In the genomic region with DNA sequence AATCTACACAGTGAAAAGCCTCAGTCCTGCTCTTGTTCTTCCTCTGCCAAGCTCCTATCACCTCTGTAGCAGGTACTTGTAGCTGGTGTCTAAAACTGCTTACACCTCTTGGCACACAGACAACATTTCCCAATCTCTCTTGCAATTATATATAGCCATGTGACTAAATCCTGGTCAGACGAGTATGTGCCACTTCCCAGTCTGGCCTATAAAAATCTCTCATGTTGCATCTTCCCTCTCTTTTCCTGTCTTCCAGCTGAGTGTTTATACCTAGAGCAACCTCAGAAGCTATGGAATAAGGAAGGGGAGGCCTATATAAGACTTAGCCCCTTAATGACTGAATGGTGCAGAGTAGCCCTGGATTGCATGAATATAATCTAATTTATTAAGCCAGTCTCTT, we compare ENCODE assay signal across 1 cellular context.
TF ChIP-seq lines count a peak whose summit lies in the region.

No MANE protein-coding gene starts in this region.

TF ChIP-seq in GM23338, 12 proteins besides CTCF, POLR2A, EP300 and RAD21:
- TF ChIP-seq, protein P1, sequence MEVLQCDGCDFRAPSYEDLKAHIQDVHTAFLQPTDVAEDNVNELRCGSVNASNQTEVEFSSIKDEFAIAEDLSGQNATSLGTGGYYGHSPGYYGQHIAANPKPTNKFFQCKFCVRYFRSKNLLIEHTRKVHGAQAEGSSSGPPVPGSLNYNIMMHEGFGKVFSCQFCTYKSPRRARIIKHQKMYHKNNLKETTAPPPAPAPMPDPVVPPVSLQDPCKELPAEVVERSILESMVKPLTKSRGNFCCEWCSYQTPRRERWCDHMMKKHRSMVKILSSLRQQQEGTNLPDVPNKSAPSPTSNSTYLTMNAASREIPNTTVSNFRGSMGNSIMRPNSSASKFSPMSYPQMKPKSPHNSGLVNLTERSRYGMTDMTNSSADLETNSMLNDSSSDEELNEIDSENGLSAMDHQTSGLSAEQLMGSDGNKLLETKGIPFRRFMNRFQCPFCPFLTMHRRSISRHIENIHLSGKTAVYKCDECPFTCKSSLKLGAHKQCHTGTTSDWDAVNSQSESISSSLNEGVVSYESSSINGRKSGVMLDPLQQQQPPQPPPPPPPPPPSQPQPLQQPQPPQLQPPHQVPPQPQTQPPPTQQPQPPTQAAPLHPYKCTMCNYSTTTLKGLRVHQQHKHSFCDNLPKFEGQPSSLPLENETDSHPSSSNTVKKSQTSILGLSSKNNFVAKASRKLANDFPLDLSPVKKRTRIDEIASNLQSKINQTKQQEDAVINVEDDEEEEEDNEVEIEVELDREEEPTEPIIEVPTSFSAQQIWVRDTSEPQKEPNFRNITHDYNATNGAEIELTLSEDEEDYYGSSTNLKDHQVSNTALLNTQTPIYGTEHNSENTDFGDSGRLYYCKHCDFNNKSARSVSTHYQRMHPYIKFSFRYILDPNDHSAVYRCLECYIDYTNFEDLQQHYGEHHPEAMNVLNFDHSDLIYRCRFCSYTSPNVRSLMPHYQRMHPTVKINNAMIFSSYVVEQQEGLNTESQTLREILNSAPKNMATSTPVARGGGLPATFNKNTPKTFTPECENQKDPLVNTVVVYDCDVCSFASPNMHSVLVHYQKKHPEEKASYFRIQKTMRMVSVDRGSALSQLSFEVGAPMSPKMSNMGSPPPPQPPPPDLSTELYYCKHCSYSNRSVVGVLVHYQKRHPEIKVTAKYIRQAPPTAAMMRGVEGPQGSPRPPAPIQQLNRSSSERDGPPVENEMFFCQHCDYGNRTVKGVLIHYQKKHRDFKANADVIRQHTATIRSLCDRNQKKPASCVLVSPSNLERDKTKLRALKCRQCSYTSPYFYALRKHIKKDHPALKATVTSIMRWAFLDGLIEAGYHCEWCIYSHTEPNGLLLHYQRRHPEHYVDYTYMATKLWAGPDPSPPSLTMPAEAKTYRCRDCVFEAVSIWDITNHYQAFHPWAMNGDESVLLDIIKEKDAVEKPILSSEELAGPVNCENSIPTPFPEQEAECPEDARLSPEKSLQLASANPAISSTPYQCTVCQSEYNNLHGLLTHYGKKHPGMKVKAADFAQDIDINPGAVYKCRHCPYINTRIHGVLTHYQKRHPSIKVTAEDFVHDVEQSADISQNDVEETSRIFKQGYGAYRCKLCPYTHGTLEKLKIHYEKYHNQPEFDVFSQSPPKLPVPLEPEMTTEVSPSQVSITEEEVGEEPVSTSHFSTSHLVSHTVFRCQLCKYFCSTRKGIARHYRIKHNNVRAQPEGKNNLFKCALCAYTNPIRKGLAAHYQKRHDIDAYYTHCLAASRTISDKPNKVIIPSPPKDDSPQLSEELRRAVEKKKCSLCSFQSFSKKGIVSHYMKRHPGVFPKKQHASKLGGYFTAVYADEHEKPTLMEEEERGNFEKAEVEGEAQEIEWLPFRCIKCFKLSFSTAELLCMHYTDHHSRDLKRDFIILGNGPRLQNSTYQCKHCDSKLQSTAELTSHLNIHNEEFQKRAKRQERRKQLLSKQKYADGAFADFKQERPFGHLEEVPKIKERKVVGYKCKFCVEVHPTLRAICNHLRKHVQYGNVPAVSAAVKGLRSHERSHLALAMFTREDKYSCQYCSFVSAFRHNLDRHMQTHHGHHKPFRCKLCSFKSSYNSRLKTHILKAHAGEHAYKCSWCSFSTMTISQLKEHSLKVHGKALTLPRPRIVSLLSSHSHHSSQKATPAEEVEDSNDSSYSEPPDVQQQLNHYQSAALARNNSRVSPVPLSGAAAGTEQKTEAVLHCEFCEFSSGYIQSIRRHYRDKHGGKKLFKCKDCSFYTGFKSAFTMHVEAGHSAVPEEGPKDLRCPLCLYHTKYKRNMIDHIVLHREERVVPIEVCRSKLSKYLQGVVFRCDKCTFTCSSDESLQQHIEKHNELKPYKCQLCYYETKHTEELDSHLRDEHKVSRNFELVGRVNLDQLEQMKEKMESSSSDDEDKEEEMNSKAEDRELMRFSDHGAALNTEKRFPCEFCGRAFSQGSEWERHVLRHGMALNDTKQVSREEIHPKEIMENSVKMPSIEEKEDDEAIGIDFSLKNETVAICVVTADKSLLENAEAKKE (CRISPR knock-in tag; IDR thresholded peaks at IDR 0.05): no peak
- TF ChIP-seq, protein P2, sequence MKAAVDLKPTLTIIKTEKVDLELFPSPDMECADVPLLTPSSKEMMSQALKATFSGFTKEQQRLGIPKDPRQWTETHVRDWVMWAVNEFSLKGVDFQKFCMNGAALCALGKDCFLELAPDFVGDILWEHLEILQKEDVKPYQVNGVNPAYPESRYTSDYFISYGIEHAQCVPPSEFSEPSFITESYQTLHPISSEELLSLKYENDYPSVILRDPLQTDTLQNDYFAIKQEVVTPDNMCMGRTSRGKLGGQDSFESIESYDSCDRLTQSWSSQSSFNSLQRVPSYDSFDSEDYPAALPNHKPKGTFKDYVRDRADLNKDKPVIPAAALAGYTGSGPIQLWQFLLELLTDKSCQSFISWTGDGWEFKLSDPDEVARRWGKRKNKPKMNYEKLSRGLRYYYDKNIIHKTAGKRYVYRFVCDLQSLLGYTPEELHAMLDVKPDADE (IDR thresholded peaks at IDR 0.05): no peak
- TF ChIP-seq EZH2 (IDR thresholded peaks at IDR 0.05; ENCODE audit: low read depth, unreplicated experiment): no peak
- no peak for TF ChIP-seq JUNB (IDR thresholded peaks at IDR 0.05; ENCODE audit: unreplicated experiment)
- no peak for TF ChIP-seq EZH2phosphoT487 (IDR thresholded peaks at IDR 0.05; ENCODE audit: unreplicated experiment)
- no peak for TF ChIP-seq CREB1 (CRISPR knock-in tag; IDR thresholded peaks at IDR 0.05; ENCODE audit: low read depth)
- TF ChIP-seq ZNF114 (CRISPR knock-in tag; IDR thresholded peaks at IDR 0.05): no peak
- no peak for TF ChIP-seq ZNF331 (CRISPR knock-in tag; IDR thresholded peaks at IDR 0.05; ENCODE audit: low read depth)
